In genomic region chr1:230090194-230090711, GRCh38 we compare ENCODE assay signal across 17 cellular contexts. TPM values are rescaled to one million over a fixed set of nuclear protein-coding genes. Genes with fewer than 3 reads are reported as not detected.
DNase-seq lines count a peak whose midpoint lies in the region; ATAC-seq and TF ChIP-seq lines count a peak whose summit lies in the region.
"Had no signal": no experiment of that assay in that cellular context is flagged by ENCODE, and none has a peak within 500 bp of the region (broad histone marks: within the 10 kb centered on the region; RNA-seq: fewer than 3 reads in every experiment).

No MANE protein-coding gene starts in this region.

- CTCF ChIA-PET in SK-N-SH (lab: Yijun Ruan, JAX): no interaction called here
- CTCF ChIA-PET in activated CD8-positive, alpha-beta T cell treated with anti-CD3 and anti-CD28 coated beads for 36 hours (lab: Charles Lee): no interaction called here
- CTCF ChIA-PET in HEK293T (lab: Yijun Ruan, JAX): no interaction called here

- no peaks in the 10 kb centered on the region for H3K27me3 Mint-ChIP-seq in activated T-cell treated with anti-CD3 and anti-CD28 coated beads, Interleukin-2, amount 50 U/mL, for 72 hours (ENCODE audit: low read depth)
- no peaks in the 10 kb centered on the region for H3K27me3 Mint-ChIP-seq in activated CD8-positive, alpha-beta T cell treated with anti-CD3 and anti-CD28 coated beads for 36 hours

- DNase-seq in ELR (ENCODE audit: low read depth) (peak; percentile 84), SK-N-SH (no peak), fibroblast of mammary gland (ENCODE audit: low read depth) (peak; percentile 84), renal cortical epithelial cell (ENCODE audit: low read depth) (peak; percentile 68), HEK293T (ENCODE audit: extremely low spot score) (no peak)
- DNase-seq in activated T-cell treated with anti-CD3 and anti-CD28 coated beads, Interleukin-2, amount 50 U/mL, for 72 hours: no peak
- no peak for DNase-seq in activated CD8-positive, alpha-beta T cell treated with anti-CD3 and anti-CD28 coated beads for 36 hours
- DNase-seq: activated T-cell treated with anti-CD3 and anti-CD28 coated beads, Interleukin-2, amount 50 U/mL, for 4 hours; esophagus squamous epithelium; GOT3; left colon; NCI-H2107; Peyer's patch; stimulated activated CD8-positive, alpha-beta memory T cell treated with anti-CD3 and anti-CD28 coated beads, Interleukin-4, amount 100 ng/mL, for 48 hours had no signal

- no peak overlapping the region for H2AFZ ChIP-seq in SK-N-SH (ENCODE audit: low read depth)

- no peaks in the 10 kb centered on the region for H3K9me2 ChIP-seq in SK-N-SH

- H3K79me2 ChIP-seq in SK-N-SH (ENCODE audit: insufficient read depth): peaks cover 93% of the 10 kb centered on the region

- no peaks in the 10 kb centered on the region for H4K20me1 ChIP-seq in SK-N-SH (ENCODE audit: insufficient read depth)

- H3K4me3 Mint-ChIP-seq in activated T-cell treated with anti-CD3 and anti-CD28 coated beads, Interleukin-2, amount 50 U/mL, for 72 hours: no peak overlapping the region
- H3K4me3 Mint-ChIP-seq in activated CD8-positive, alpha-beta T cell treated with anti-CD3 and anti-CD28 coated beads for 36 hours: no peak overlapping the region
- H3K4me3 Mint-ChIP-seq: activated T-cell treated with anti-CD3 and anti-CD28 coated beads, Interleukin-2, amount 50 U/mL, for 4 hours had no signal

- no peak for TF ChIP-seq CTCF in SK-N-SH (IDR thresholded peaks at IDR 0.05)
- TF ChIP-seq CTCF in fibroblast of mammary gland (conservative IDR thresholded peaks at IDR 0.05; ENCODE audit: control insufficient read depth, insufficient read depth, low read depth, low read length): no peak
- TF ChIP-seq CTCF in activated CD8-positive, alpha-beta T cell treated with anti-CD3 and anti-CD28 coated beads for 36 hours (IDR thresholded peaks at IDR 0.05): no peak

- WGBS in SK-N-SH (ENCODE audit: low lambda C conversion rate): 34% methylated on average over 6 of the region's 6 CpGs

- H3K9me3 Mint-ChIP-seq in activated T-cell treated with anti-CD3 and anti-CD28 coated beads, Interleukin-2, amount 50 U/mL, for 72 hours: no peaks in the 10 kb centered on the region
- H3K9me3 Mint-ChIP-seq in activated CD8-positive, alpha-beta T cell treated with anti-CD3 and anti-CD28 coated beads for 36 hours: no peaks in the 10 kb centered on the region
- H3K9me3 Mint-ChIP-seq: activated T-cell treated with anti-CD3 and anti-CD28 coated beads, Interleukin-2, amount 50 U/mL, for 4 hours had no signal

- intact Hi-C loops in activated CD8-positive, alpha-beta T cell treated with anti-CD3 and anti-CD28 coated beads for 36 hours (cut with micrococcal nuclease): no loop called here

- TF ChIP-seq RAD21 in SK-N-SH (IDR thresholded peaks at IDR 0.05; ENCODE audit: low read length): no peak

- no peaks in the 10 kb centered on the region for H3K36me3 ChIP-seq in SK-N-SH (replicated peaks in 1 of 2; ENCODE audit: control insufficient read depth in 1 of 2, insufficient read depth in 2 of 2, low read length in 1 of 2)
- H3K36me3 ChIP-seq: cardiac muscle cell had no signal

- no peaks in the 10 kb centered on the region for H3K27me3 ChIP-seq in SK-N-SH (ENCODE audit: insufficient read depth)
- H3K27me3 ChIP-seq: cardiac muscle cell, esophagus squamous epithelium, Peyer's patch had no signal

- POLR2A ChIA-PET in SK-N-SH (lab: Yijun Ruan, JAX): no interaction called here
- POLR2A ChIA-PET in activated CD8-positive, alpha-beta T cell treated with anti-CD3 and anti-CD28 coated beads for 36 hours (lab: Charles Lee): interaction anchor here (1.4 kb wide), 1 partner anchor 20 kb away, joined by 3 read pairs; no protein-coding TSS in a partner anchor
- POLR2A ChIA-PET in HEK293T (lab: Yijun Ruan, JAX): no interaction called here

- peaks cover 37% of the 10 kb centered on the region for H3F3A ChIP-seq in SK-N-SH (replicated peaks; ENCODE audit: insufficient read depth)

- peak in 1 of 2 experiments; percentile 49; a peak in 1 of 4 replicates for TF ChIP-seq EP300 in SK-N-SH (IDR thresholded peaks at IDR 0.05; ENCODE audit: borderline replicate concordance in 1 of 2, low read depth in 1 of 2, low read length in 1 of 2)

- H3K27ac Mint-ChIP-seq in activated T-cell treated with anti-CD3 and anti-CD28 coated beads, Interleukin-2, amount 50 U/mL, for 72 hours: no peak overlapping the region
- H3K27ac Mint-ChIP-seq in activated CD8-positive, alpha-beta T cell treated with anti-CD3 and anti-CD28 coated beads for 36 hours: no peak overlapping the region

- peaks cover 4 to 28% of the 10 kb centered on the region in 2 donors for H3K36me3 Mint-ChIP-seq in activated T-cell treated with anti-CD3 and anti-CD28 coated beads, Interleukin-2, amount 50 U/mL, for 72 hours (ENCODE audit: insufficient read depth in 2 of 2)
- peaks cover 21% of the 10 kb centered on the region for H3K36me3 Mint-ChIP-seq in activated CD8-positive, alpha-beta T cell treated with anti-CD3 and anti-CD28 coated beads for 36 hours (ENCODE audit: low read depth)

- no peaks in the 10 kb centered on the region for H3K9me3 ChIP-seq in SK-N-SH
- H3K9me3 ChIP-seq: esophagus squamous epithelium, Peyer's patch had no signal

- ATAC-seq in activated T-cell treated with anti-CD3 and anti-CD28 coated beads, Interleukin-2, amount 50 U/mL, for 72 hours (replicated peaks in 1 of 2): no peak
- ATAC-seq in activated CD8-positive, alpha-beta T cell treated with anti-CD3 and anti-CD28 coated beads for 36 hours: no peak
- ATAC-seq in GM19035 (IDR thresholded peaks at IDR 0.05; ENCODE audit: unreplicated experiment): no peak
- ATAC-seq: activated T-cell treated with anti-CD3 and anti-CD28 coated beads, Interleukin-2, amount 50 U/mL, for 4 hours; left colon had no signal

- H3K4me2 ChIP-seq in SK-N-SH: peak overlapping the region; percentile 68
- H3K4me2 ChIP-seq: KMS-11 had no signal

- peak overlapping the region; percentile 35; the same call in 1 of the 2 replicates for H3K9ac ChIP-seq in SK-N-SH
- H3K9ac ChIP-seq: KMS-11 had no signal

- H3K4me3 ChIP-seq in SK-N-SH (ENCODE audit: low read depth in 2 of 2, low read length in 1 of 2) (peak overlapping the region in 1 of 2 experiments; percentile 18; a peak in 1 of 4 replicates), fibroblast of mammary gland (ENCODE audit: control insufficient read depth, low read depth, low read length) (no peak overlapping the region)
- H3K4me3 ChIP-seq: cardiac muscle cell, esophagus squamous epithelium, Peyer's patch had no signal

- H3K4me1 ChIP-seq in SK-N-SH (ENCODE audit: control insufficient read depth in 1 of 2, insufficient read depth in 2 of 2, low read depth in 1 of 2, low read length in 1 of 2): peaks cover 28 to 64% of the 10 kb centered on the region in 2 experiments
- H3K4me1 ChIP-seq: Peyer's patch had no signal

- peaks cover 58% of the 10 kb centered on the region for H3K4me1 Mint-ChIP-seq in activated T-cell treated with anti-CD3 and anti-CD28 coated beads, Interleukin-2, amount 50 U/mL, for 72 hours (ENCODE audit: low read depth)
- peaks cover 38% of the 10 kb centered on the region for H3K4me1 Mint-ChIP-seq in activated CD8-positive, alpha-beta T cell treated with anti-CD3 and anti-CD28 coated beads for 36 hours (ENCODE audit: low read depth)

- peak overlapping the region; percentile 30 to 86 for H3K27ac ChIP-seq in SK-N-SH (ENCODE audit: low read depth in 2 of 2, low read length in 1 of 2)
- H3K27ac ChIP-seq: cardiac muscle cell, KMS-11, Peyer's patch had no signal

TF ChIP-seq in SK-N-SH, 30 proteins besides CTCF, POLR2A, EP300 and RAD21 (continues in another document):
- TF ChIP-seq JUND (IDR thresholded peaks at IDR 0.05): peak; percentile 38; the same call in 1 of the 2 replicates
- no peak for TF ChIP-seq EZH2phosphoT487 (IDR thresholded peaks at IDR 0.05; ENCODE audit: borderline replicate concordance, low read depth)
- no peak for TF ChIP-seq MXI1 (IDR thresholded peaks at IDR 0.05; ENCODE audit: low read depth, low read length)
- no peak; the same call in 1 of the 2 replicates for TF ChIP-seq ELF1 (IDR thresholded peaks at IDR 0.05)
- TF ChIP-seq TCF12 (IDR thresholded peaks at IDR 0.05): peak; percentile 84
- TF ChIP-seq RXRA (IDR thresholded peaks at IDR 0.05; ENCODE audit: borderline replicate concordance, low read depth): no peak
- TF ChIP-seq PBX3 (IDR thresholded peaks at IDR 0.05): peak; percentile 74

TF ChIP-seq in HEK293T, 16 proteins besides CTCF, POLR2A, EP300 and RAD21:
- TF ChIP-seq ARNT (IDR thresholded peaks at IDR 0.05): no peak
- no peak for TF ChIP-seq TARDBP (IDR thresholded peaks at IDR 0.05)
- no peak for TF ChIP-seq BHLHE40 (IDR thresholded peaks at IDR 0.05; ENCODE audit: borderline replicate concordance)
- no peak for TF ChIP-seq L3MBTL2 (conservative IDR thresholded peaks at IDR 0.05)
- no peak for TF ChIP-seq FOXA1 (IDR thresholded peaks at IDR 0.05)
- no peak for TF ChIP-seq CTBP1 (IDR thresholded peaks at IDR 0.05; ENCODE audit: borderline replicate concordance)
- no peak for TF ChIP-seq SP1 (IDR thresholded peaks at IDR 0.05)
- no peak for TF ChIP-seq PKNOX1 (IDR thresholded peaks at IDR 0.05)
- TF ChIP-seq FOXM1 (IDR thresholded peaks at IDR 0.05; ENCODE audit: borderline replicate concordance): no peak
- TF ChIP-seq SUZ12 (IDR thresholded peaks at IDR 0.05): no peak
- no peak for TF ChIP-seq ELF4 (IDR thresholded peaks at IDR 0.05)
- TF ChIP-seq LEF1 (IDR thresholded peaks at IDR 0.05; ENCODE audit: borderline replicate concordance): no peak

RNA-seq across cellular contexts. Expression of gene GALNT2, which starts 23.2 kb away (rescaled TPM):
- polyA plus RNA-seq in SK-N-SH (2012; rRNA removed): 99.8 and 118 TPM in 2 replicates
- 81.8 and 111 TPM in 2 replicates for polyA plus RNA-seq in SK-N-SH (2012; cell fraction: cytosol; rRNA removed)
- polyA plus RNA-seq in SK-N-SH (2012; cell fraction: nucleus; rRNA removed): 93.4 and 117 TPM in 2 replicates
- 60.1 and 119 TPM in 2 replicates for total RNA-seq in renal cortical epithelial cell
- 10 to 100 TPM; 50.2 to 67.6 TPM for total RNA-seq in activated T-cell treated with anti-CD3 and anti-CD28 coated beads, Interleukin-2, amount 50 U/mL, for 72 hours
- 10 to 100 TPM; 40.1 to 42.3 TPM for total RNA-seq in activated CD8-positive, alpha-beta T cell treated with anti-CD3 and anti-CD28 coated beads for 36 hours

Comparison
In these comparisons a context has a peak if more than half of its experiments do, and no peak if none do; other contexts are left out.
1. DNase-seq: peak in ELR (single experiment), fibroblast of mammary gland (single experiment) and renal cortical epithelial cell (single experiment); none in SK-N-SH (single experiment), activated T-cell treated with anti-CD3 and anti-CD28 coated beads, Interleukin-2, amount 50 U/mL, for 72 hours (0 of 2), activated CD8-positive, alpha-beta T cell treated with anti-CD3 and anti-CD28 coated beads for 36 hours (single experiment) and HEK293T (single experiment).